ENCODE assay signal across 26 cellular contexts in genomic region chr1:156249593-156249992, GRCh38. TPM values are rescaled to one million over a fixed set of nuclear protein-coding genes. Genes with fewer than 3 reads are reported as not detected.
DNase-seq lines count a peak whose midpoint lies in the region; ATAC-seq and TF ChIP-seq lines count a peak whose summit lies in the region.
"Had no signal": no experiment of that assay in that cellular context is flagged by ENCODE, and none has a peak within 500 bp of the region (broad histone marks: within the 10 kb centered on the region; RNA-seq: fewer than 3 reads in every experiment).

No MANE protein-coding gene starts in this region.

- DNase-seq in MCF 10A (ENCODE audit: unreplicated experiment) (no peak), breast epithelium (ENCODE audit: low spot score in 2 of 2) (no peak), dorsolateral prefrontal cortex (no peak)
- no peak for DNase-seq in activated CD4-positive, CD25-positive, alpha-beta regulatory T cell (lab: John Stamatoyannopoulos, UW)
- DNase-seq: activated CD8-positive, alpha-beta memory T cell treated with anti-CD3 and anti-CD28 coated beads, Interleukin-2, amount 50 U/mL, for 4 hours; brain microvascular endothelial cell; DND-41; effector memory CD4-positive, alpha-beta T cell; foreskin fibroblast; H7; immature natural killer cell; left lung; midbrain; NCI-H146; ovary; retina; Right ventricle myocardium superior; stimulated activated CD4-positive, alpha-beta T cell treated with anti-CD3 and anti-CD28 coated beads, Interleukin-2, amount 100 ng/mL, for 24 hours; WERI-Rb-1 had no signal

- no peak overlapping the region for H3K4me3 Mint-ChIP-seq in MCF 10A (ENCODE audit: unreplicated experiment)
- H3K4me3 Mint-ChIP-seq: immature natural killer cell; T-helper 2 cell treated with Interferon-gamma antibody and Interleukin-4, amounts not matched to agents 5 μg/mL and 100 μg/mL, for 36 hours had no signal

- H3K27ac Mint-ChIP-seq in MCF 10A (ENCODE audit: low read depth, unreplicated experiment) = no peak overlapping the region
- H3K27ac Mint-ChIP-seq: T-helper 2 cell treated with Interferon-gamma antibody and Interleukin-4, amounts not matched to agents 5 μg/mL and 100 μg/mL, for 36 hours had no signal

- CTCF ChIA-PET in MCF 10A (lab: Yijun Ruan, JAX) = interaction anchor here (1.5 kb wide), 1 partner anchor 69 kb away, joined by 3 read pairs; no protein-coding TSS in a partner anchor

- peaks cover 0 to 11% of the 10 kb centered on the region in 2 donors for H3K4me1 ChIP-seq in breast epithelium

- no peak for ATAC-seq in HG03025 (IDR thresholded peaks at IDR 0.05; ENCODE audit: low FRiP score, unreplicated experiment)
- ATAC-seq: left lung; naive thymus-derived CD8-positive, alpha-beta T cell had no signal

- TF ChIP-seq POLR2A in breast epithelium (IDR thresholded peaks at IDR 0.05) = no peak

- intact Hi-C loops in MCF 10A (cut with micrococcal nuclease) = no loop called here
- intact Hi-C loops in breast epithelium (cut with DNase I; ENCODE audit: low total_unique reads) = no loop called here
- intact Hi-C loops in dorsolateral prefrontal cortex (cut with DNase I) = no loop called here

- peaks cover 63% of the 10 kb centered on the region for H3K36me3 Mint-ChIP-seq in MCF 10A (ENCODE audit: insufficient read depth, unreplicated experiment)

- TSS peak; percentile 32 for BruUV-seq in MCF 10A (replicated peaks; lab: Mats Ljungman, UMichigan)

- TF ChIP-seq CTCF in MCF 10A (IDR thresholded peaks at IDR 0.05; ENCODE audit: unreplicated experiment) = no peak
- TF ChIP-seq CTCF in breast epithelium (IDR thresholded peaks at IDR 0.05) = no peak
- TF ChIP-seq CTCF in dorsolateral prefrontal cortex (IDR thresholded peaks at IDR 0.05 in 54 of 56, conservative IDR thresholded peaks at IDR 0.05 in 2 of 56; ENCODE audit: low read depth in 1 of 56, partially characterized antibody in 56 of 56) = no peak

- POLR2A ChIA-PET in MCF 10A (lab: Yijun Ruan, JAX) = interaction anchor here (0.7 to 3.3 kb wide), 4 partner anchors 7 to 22 kb away, joined by 3 to 8 read pairs (median 3); no protein-coding TSS in a partner anchor

- H3K9me3 ChIP-seq in breast epithelium = no peaks in the 10 kb centered on the region
- H3K9me3 ChIP-seq: left lung, ovary, suprapubic skin, vagina had no signal

- H3K27me3 Mint-ChIP-seq in MCF 10A (ENCODE audit: insufficient read depth, unreplicated experiment) = no peaks in the 10 kb centered on the region
- H3K27me3 Mint-ChIP-seq: naive thymus-derived CD8-positive, alpha-beta T cell had no signal

- H3K9me3 Mint-ChIP-seq in MCF 10A (ENCODE audit: unreplicated experiment) = no peaks in the 10 kb centered on the region
- H3K9me3 Mint-ChIP-seq: immature natural killer cell; naive thymus-derived CD8-positive, alpha-beta T cell; T-helper 2 cell treated with Interferon-gamma antibody and Interleukin-4, amounts not matched to agents 5 μg/mL and 100 μg/mL, for 36 hours had no signal

- H3K27ac ChIP-seq in breast epithelium = no peak overlapping the region
- H3K27ac ChIP-seq in dorsolateral prefrontal cortex = peak overlapping the region; percentile 77 to 99 (median 96)
- H3K27ac ChIP-seq in temporal lobe (ENCODE audit: low read depth, low read length) = peak overlapping the region; percentile 98
- H3K27ac ChIP-seq: brain microvascular endothelial cell, left lung, ovary, suprapubic skin, vagina, WERI-Rb-1 had no signal

- H3K4me3 ChIP-seq in breast epithelium (no peak overlapping the region), dorsolateral prefrontal cortex (no peak overlapping the region)
- H3K4me3 ChIP-seq: left lung, ovary, smooth muscle cell, suprapubic skin, vagina had no signal

- H3K4me1 Mint-ChIP-seq in MCF 10A (ENCODE audit: insufficient read depth, unreplicated experiment) = peaks cover 22% of the 10 kb centered on the region

- H3K36me3 ChIP-seq in breast epithelium = peaks cover 14% of the 10 kb centered on the region
- H3K36me3 ChIP-seq: ovary had no signal

- no peaks in the 10 kb centered on the region for H3K27me3 ChIP-seq in breast epithelium
- peaks cover 0 to 3% (median 0%) of the 10 kb centered on the region in 45 donors for H3K27me3 ChIP-seq in dorsolateral prefrontal cortex
- H3K27me3 ChIP-seq: ovary, vagina had no signal

RNA-seq across cellular contexts. Expression of gene PAQR6, which starts 1.7 kb away (rescaled TPM):
- total RNA-seq in MCF 10A (2022) (21.5 and 29.2 TPM in 2 replicates), breast epithelium (1 to 10 TPM; 1.8 to 3.9 (median 2.5) TPM), dorsolateral prefrontal cortex (100 to 1,000 TPM in 104 of 120 experiments, 10 to 100 TPM in 16; 50.9 to 507 (median 173) TPM), temporal lobe (4.7 TPM)

RNA-seq across cellular contexts. Expression of gene BGLAP, which starts 7.6 kb away (rescaled TPM):
- total RNA-seq in MCF 10A (2022) = 1.9 and 2.6 TPM in 2 replicates
- 1 to 10 TPM in 1 of 3 donors, under 1 TPM in 2; 0.32 to 2.9 (median 0.98) TPM for total RNA-seq in breast epithelium
- 1 to 10 TPM in 111 of 120 experiments, under 1 TPM in 7, not detected in 2; 0.67 to 8.6 (median 2.6) TPM for total RNA-seq in dorsolateral prefrontal cortex
- 0.25 TPM for total RNA-seq in temporal lobe
- total RNA-seq: vagina had no signal

RNA-seq across cellular contexts. Expression of gene SMG5, which starts 33.0 kb away (rescaled TPM):
- total RNA-seq in MCF 10A (2022) (118 and 140 TPM in 2 replicates), breast epithelium (10 to 100 TPM; 35.7 to 67.8 (median 54.7) TPM), dorsolateral prefrontal cortex (100 to 1,000 TPM in 51 of 120 experiments, 10 to 100 TPM in 69; 66.8 to 160 (median 95.9) TPM), temporal lobe (27.5 TPM)

RNA-seq across cellular contexts. Expression of gene TMEM79, which starts 34.5 kb away (rescaled TPM):
- 8.1 and 12.5 TPM in 2 replicates for total RNA-seq in MCF 10A (2022)
- 1 to 10 TPM; 1.3 to 7.8 (median 4.9) TPM for total RNA-seq in breast epithelium
- total RNA-seq in dorsolateral prefrontal cortex = 10 to 100 TPM in 4 of 120 experiments, 1 to 10 TPM in 116; 1.8 to 16.3 (median 4.2) TPM
- total RNA-seq in temporal lobe = 0.98 TPM

RNA-seq across cellular contexts. Expression of gene PMF1, which starts 36.8 kb away (rescaled TPM):
- total RNA-seq in MCF 10A (2022) (51.0 and 77.7 TPM in 2 replicates), breast epithelium (10 to 100 TPM; 41.4 to 75.2 (median 60.3) TPM), dorsolateral prefrontal cortex (10 to 100 TPM; 16.6 to 45.3 (median 27.0) TPM), temporal lobe (29.0 TPM)

Comparison
In these comparisons a context has a peak if more than half of its experiments do, and no peak if none do; other contexts are left out.
1. H3K27ac ChIP-seq: peak in dorsolateral prefrontal cortex (59 of 59) and temporal lobe (single experiment); none in breast epithelium (0 of 2).